In genomic region chr6:158226655-158227512, GRCh38 we compare ENCODE assay signal across 19 cellular contexts. TPM values are rescaled to one million over a fixed set of nuclear protein-coding genes. Genes with fewer than 3 reads are reported as not detected.
A peak's percentile ranks its signal among the peaks of the same experiment; 100 is the strongest.
DNase-seq lines count a peak whose midpoint lies in the region; ATAC-seq, FAIRE-seq and TF ChIP-seq lines count a peak whose summit lies in the region.
"Had no signal": no experiment of that assay in that cellular context is flagged by ENCODE, and none has a peak within 500 bp of the region (broad histone marks: within the 10 kb centered on the region; RNA-seq: fewer than 3 reads in every experiment).

No MANE protein-coding gene starts in this region.

- H3K27ac ChIP-seq in K562 (ENCODE audit: extremely low read depth, low read depth, low read length), result no peak overlapping the region
- H3K27ac ChIP-seq: 22Rv1, breast epithelium, left ventricle myocardium inferior, right atrium auricular region, thyroid gland had no signal

- 0 out of 3 replicates have a peak, but pooled peaks cover 2% of the 10 kb centered on the region for H3K79me2 ChIP-seq in K562 (ENCODE audit: control insufficient read depth, insufficient read depth, low read length)

- TF ChIP-seq CTCF in K562 (IDR thresholded peaks at IDR 0.05 in 2 of 3, conservative IDR thresholded peaks at IDR 0.05 in 1 of 3; ENCODE audit: insufficient read depth in 2 of 3, low read depth in 1 of 3, low read length in 3 of 3), result no peak
- no peak for TF ChIP-seq CTCF in nephron progenitor cell (IDR thresholded peaks at IDR 0.05)

- H4K20me1 ChIP-seq in K562 (replicated peaks; ENCODE audit: control insufficient read depth, insufficient read depth, low read length), result no peaks in the 10 kb centered on the region

- no peak for FAIRE-seq in K562 (lab: Jason Lieb, UNC)
- FAIRE-seq: G401.6 had no signal

- in situ Hi-C loops in K562 (cut with MboI), result no loop called here

- H3K9ac ChIP-seq in K562 (ENCODE audit: insufficient read depth in 1 of 2, low read depth in 2 of 2, low read length in 2 of 2), result peak overlapping the region in 1 of 2 experiments; percentile 27; a peak in 1 of 4 replicates

- H3K4me1 Mint-ChIP-seq in nephron progenitor cell, result peaks cover 8% of the 10 kb centered on the region
- H3K4me1 Mint-ChIP-seq: stimulated activated memory B cell treated with anti-CD40 and anti-IgM and Interleukin-4, amounts not matched to agents 10 μg/mL and 1 μg/mL and 100 μg/mL, for 72 hours had no signal

- intact Hi-C loops in K562 (cut with micrococcal nuclease), result no loop called here

- H3K36me3 Mint-ChIP-seq in nephron progenitor cell (ENCODE audit: low read depth), result no peaks in the 10 kb centered on the region
- H3K36me3 Mint-ChIP-seq: stimulated activated memory B cell treated with anti-CD40 and anti-IgM and Interleukin-4, amounts not matched to agents 10 μg/mL and 1 μg/mL and 100 μg/mL, for 72 hours had no signal

- H3K9me1 ChIP-seq in K562 (ENCODE audit: control insufficient read depth, insufficient read depth, low read length), result no peaks in the 10 kb centered on the region

- H3K4me1 ChIP-seq in K562 (replicated peaks in 1 of 2; ENCODE audit: control insufficient read depth in 2 of 2, insufficient read depth in 2 of 2, low read length in 2 of 2), result peaks cover 0 to 8% of the 10 kb centered on the region in 2 experiments; a peak in 3 of 5 replicates
- H3K4me1 ChIP-seq: breast epithelium had no signal

- BruUV-seq in K562 (replicated peaks; lab: Mats Ljungman, UMichigan), result no TSS peak

- no peak for TF ChIP-seq RAD21 in K562 (CRISPR knock-in tag; conservative IDR thresholded peaks at IDR 0.05 in 1 of 2, IDR thresholded peaks at IDR 0.05 in 1 of 2)

- no peaks in the 10 kb centered on the region for H3K36me3 ChIP-seq in K562 (ENCODE audit: control insufficient read depth, insufficient read depth, low read length)
- H3K36me3 ChIP-seq: breast epithelium, left ventricle myocardium inferior, right atrium auricular region, thyroid gland had no signal

- CTCF ChIA-PET in K562 (lab: Yijun Ruan, JAX; ENCODE audit: low intra/inter-chr PET ratio), result no interaction called here

- H3K4me3 ChIP-seq in K562, result no peak overlapping the region
- H3K4me3 ChIP-seq: breast epithelium, left ventricle myocardium inferior, right atrium auricular region, thyroid gland had no signal

- H3K27me3 Mint-ChIP-seq in nephron progenitor cell (ENCODE audit: low read depth, poor library complexity), result peaks cover 2% of the 10 kb centered on the region
- H3K27me3 Mint-ChIP-seq: activated B cell treated with CpG ODN at 0.5 μM for 24 hours; activated naive CD8-positive, alpha-beta T cell treated with anti-CD3 and anti-CD28 coated beads, Interleukin-2, amount 50 U/mL, for 24 hours; stimulated activated memory B cell treated with anti-CD40 and anti-IgM and Interleukin-4, amounts not matched to agents 10 μg/mL and 1 μg/mL and 100 μg/mL, for 72 hours had no signal

- ATAC-seq in K562, result peak; percentile 63
- ATAC-seq: activated naive CD8-positive, alpha-beta T cell treated with anti-CD3 and anti-CD28 coated beads, Interleukin-2, amount 50 U/mL, for 24 hours; stimulated activated memory B cell treated with anti-CD40 and anti-IgM and Interleukin-4, amounts not matched to agents 10 μg/mL and 1 μg/mL and 100 μg/mL, for 72 hours had no signal

- WGBS in K562 (ENCODE audit: insufficient coverage, low coverage, missing lambda C conversion rate), result 41% methylated on average over 12 of the region's 12 CpGs

- no peaks in the 10 kb centered on the region for H3K9me3 ChIP-seq in K562 (replicated peaks; ENCODE audit: control insufficient read depth, insufficient read depth, low read depth, low read length)
- H3K9me3 ChIP-seq: breast epithelium, left ventricle myocardium inferior, right atrium auricular region, thyroid gland had no signal

- TF ChIP-seq EP300 in K562 (IDR thresholded peaks at IDR 0.05; ENCODE audit: low read length), result no peak

- H3K4me2 ChIP-seq in K562 (ENCODE audit: insufficient read depth, low read length), result no peak overlapping the region

- no peak for TF ChIP-seq POLR2A in K562 (conservative IDR thresholded peaks at IDR 0.05)

- H2AFZ ChIP-seq in K562 (ENCODE audit: low read depth, low read length), result no peak overlapping the region

- DNase-seq in DMS53 (lab: John Stamatoyannopoulos, UW) (peak; percentile 21), DMS53 treated with DMSO at 0.1 percent for 48 hours (lab: John Stamatoyannopoulos, UW; ENCODE audit: unreplicated experiment) (no peak), K562 (ENCODE audit: extremely low read depth in 1 of 4, low spot score in 3 of 4) (no peak), nephron progenitor cell (no peak), amniotic stem cell (lab: John Stamatoyannopoulos, UW) (no peak), globus pallidus (ENCODE audit: low spot score) (no peak)
- DNase-seq: activated B cell treated with CpG ODN at 0.5 μM for 24 hours; activated naive CD8-positive, alpha-beta T cell treated with anti-CD3 and anti-CD28 coated beads, Interleukin-2, amount 50 U/mL, for 24 hours; left ventricle myocardium inferior; NCI-H2029 treated with DMSO at 0.1 percent for 48 hours; NCI-H446; SIG-M5; T-helper 2 cell; thyroid gland had no signal

- no peaks in the 10 kb centered on the region for H3K9me3 Mint-ChIP-seq in nephron progenitor cell
- H3K9me3 Mint-ChIP-seq: activated B cell treated with CpG ODN at 0.5 μM for 24 hours; activated naive CD8-positive, alpha-beta T cell treated with anti-CD3 and anti-CD28 coated beads, Interleukin-2, amount 50 U/mL, for 24 hours; stimulated activated memory B cell treated with anti-CD40 and anti-IgM and Interleukin-4, amounts not matched to agents 10 μg/mL and 1 μg/mL and 100 μg/mL, for 72 hours had no signal

- H3K27me3 ChIP-seq in K562 (ENCODE audit: control insufficient read depth in 2 of 2, insufficient read depth in 2 of 2, low read length in 2 of 2), result no peaks in the 10 kb centered on the region
- H3K27me3 ChIP-seq: breast epithelium, right atrium auricular region, thyroid gland had no signal

- H3K27ac Mint-ChIP-seq in nephron progenitor cell, result peak overlapping the region; percentile 71
- H3K27ac Mint-ChIP-seq: activated B cell treated with CpG ODN at 0.5 μM for 24 hours; activated naive CD8-positive, alpha-beta T cell treated with anti-CD3 and anti-CD28 coated beads, Interleukin-2, amount 50 U/mL, for 24 hours; stimulated activated memory B cell treated with anti-CD40 and anti-IgM and Interleukin-4, amounts not matched to agents 10 μg/mL and 1 μg/mL and 100 μg/mL, for 72 hours had no signal

- POLR2A ChIA-PET in K562 (lab: Yijun Ruan, JAX), result interaction anchor here (0.7 kb wide), 1 partner anchor 245 kb away, joined by 3 read pairs; no protein-coding TSS in a partner anchor

- H3K4me3 Mint-ChIP-seq in nephron progenitor cell, result no peak overlapping the region
- H3K4me3 Mint-ChIP-seq: activated B cell treated with CpG ODN at 0.5 μM for 24 hours; activated naive CD8-positive, alpha-beta T cell treated with anti-CD3 and anti-CD28 coated beads, Interleukin-2, amount 50 U/mL, for 24 hours; stimulated activated memory B cell treated with anti-CD40 and anti-IgM and Interleukin-4, amounts not matched to agents 10 μg/mL and 1 μg/mL and 100 μg/mL, for 72 hours had no signal

RNA-seq across cellular contexts. Expression of gene GTF2H5, which starts 58.7 kb away (rescaled TPM):
- total RNA-seq in K562 (2011; cell fraction: chromatin; rRNA removed; ENCODE audit: low replicate concordance), result 1.4 and 4.6 TPM in 2 replicates
- total RNA-seq in K562 (2011; cell fraction: nucleolus; rRNA removed), result 0.67 and 1.1 TPM in 2 replicates
- 1.6 and 5.2 TPM in 2 replicates for total RNA-seq in K562 (2011; cell fraction: nucleoplasm; rRNA removed)
- 4.0 and 4.3 TPM in 2 replicates for total RNA-seq in K562 (2014; rRNA removed)
- total RNA-seq in K562 (2014; rRNA removed; fragmentation: Illumina TruSeq; extraction: Trizol), result 28.8 and 33.6 TPM in 2 replicates
- 22.5 and 24.1 TPM in 2 replicates for total RNA-seq in K562 (2015; rRNA removed; fragmentation: Illumina TruSeq; extraction: Trizol)
- total RNA-seq in K562 (2021), result 27.2 and 30.1 TPM in 2 replicates
- 17.2 and 24.9 TPM in 2 replicates for polyA plus RNA-seq in K562 (2011; rRNA removed)
- polyA plus RNA-seq in K562 (2011; cell fraction: cytosol; rRNA removed), result 2.9 and 5.0 TPM in 2 replicates
- polyA plus RNA-seq in K562 (2011; cell fraction: nucleus; rRNA removed), result 1.6 and 3.1 TPM in 2 replicates
- polyA plus RNA-seq in K562 (2012), result 14.6 and 23.1 TPM in 2 replicates
- polyA plus RNA-seq in K562 (2014; fragmentation: Illumina TruSeq; extraction: Trizol), result 15.2 and 15.8 TPM in 2 replicates
- 10 to 100 TPM; 48.8 to 58.4 TPM for polyA plus RNA-seq in K562 (2014; fragmentation: Nextera tagmentation; extraction: Ambion mirVana)
- polyA plus RNA-seq in K562 (2014; rRNA removed), result 14.9 and 19.1 TPM in 2 replicates
- 6.6 and 7.4 TPM in 2 replicates for polyA minus RNA-seq in K562 (2011; rRNA and poly(A)+ RNA removed)
- 0.46 and 1.5 TPM in 2 replicates for polyA minus RNA-seq in K562 (2011; cell fraction: cytosol; rRNA and poly(A)+ RNA removed)
- 0.54 and 0.78 TPM in 2 replicates for polyA minus RNA-seq in K562 (2011; cell fraction: nucleus; rRNA and poly(A)+ RNA removed)

RNA-seq across cellular contexts. Expression of gene SERAC1, which starts 58.8 kb away (rescaled TPM):
- total RNA-seq in K562 (2011; cell fraction: chromatin; rRNA removed; ENCODE audit: low replicate concordance), result 4.6 and 10.9 TPM in 2 replicates
- 2.8 and 3.8 TPM in 2 replicates for total RNA-seq in K562 (2011; cell fraction: nucleolus; rRNA removed)
- total RNA-seq in K562 (2011; cell fraction: nucleoplasm; rRNA removed), result 5.1 and 11.2 TPM in 2 replicates
- total RNA-seq in K562 (2014; rRNA removed), result 2.2 and 2.8 TPM in 2 replicates
- total RNA-seq in K562 (2014; rRNA removed; fragmentation: Illumina TruSeq; extraction: Trizol), result 3.5 and 4.4 TPM in 2 replicates
- total RNA-seq in K562 (2015; rRNA removed; fragmentation: Illumina TruSeq; extraction: Trizol), result 2.9 and 3.6 TPM in 2 replicates
- total RNA-seq in K562 (2021), result 2.6 and 4.2 TPM in 2 replicates
- 4.8 and 6.2 TPM in 2 replicates for polyA plus RNA-seq in K562 (2011; rRNA removed)
- 1.7 and 3.1 TPM in 2 replicates for polyA plus RNA-seq in K562 (2011; cell fraction: cytosol; rRNA removed)
- 4.4 and 5.3 TPM in 2 replicates for polyA plus RNA-seq in K562 (2011; cell fraction: nucleus; rRNA removed)
- 2.8 and 3.8 TPM in 2 replicates for polyA plus RNA-seq in K562 (2012)
- 3.1 and 3.3 TPM in 2 replicates for polyA plus RNA-seq in K562 (2014; fragmentation: Illumina TruSeq; extraction: Trizol)
- polyA plus RNA-seq in K562 (2014; fragmentation: Nextera tagmentation; extraction: Ambion mirVana), result 1 to 10 TPM; 1.8 to 2.0 TPM
- 2.2 and 3.4 TPM in 2 replicates for polyA plus RNA-seq in K562 (2014; rRNA removed)
- polyA minus RNA-seq in K562 (2011; rRNA and poly(A)+ RNA removed), result 6.8 and 7.7 TPM in 2 replicates
- polyA minus RNA-seq in K562 (2011; cell fraction: cytosol; rRNA and poly(A)+ RNA removed), result 2.6 and 2.9 TPM in 2 replicates
- 3.4 and 5.3 TPM in 2 replicates for polyA minus RNA-seq in K562 (2011; cell fraction: nucleus; rRNA and poly(A)+ RNA removed)
